In the genomic region with DNA sequence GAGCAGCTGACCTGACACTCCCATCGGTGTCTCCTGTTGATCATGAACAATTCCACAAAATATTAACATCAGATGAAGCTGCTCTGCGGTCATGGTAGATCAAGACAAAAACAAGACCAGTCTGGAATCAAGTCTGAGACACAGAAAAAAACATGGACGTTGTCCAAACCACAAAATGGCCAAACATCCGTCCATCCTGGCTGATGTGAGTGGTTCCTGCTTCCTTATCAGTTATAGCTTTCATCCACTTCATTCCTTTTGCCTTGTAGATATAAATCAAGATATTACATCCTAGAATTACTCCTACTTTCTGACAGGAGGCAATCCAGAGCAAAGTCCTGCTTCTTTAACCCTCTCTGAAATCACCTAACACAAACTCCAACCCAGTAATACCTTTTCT, we compare ENCODE assay signal across 1 cellular context.
TF ChIP-seq lines count a peak whose summit lies in the region.

No MANE protein-coding gene starts in this region.

TF ChIP-seq in endothelial cell of umbilical vein, 7 proteins besides CTCF, POLR2A, EP300 and RAD21:
- TF ChIP-seq GATA2 (IDR thresholded peaks at IDR 0.05; ENCODE audit: insufficient read depth, insufficient read length, low read depth, low read length), result peak; percentile 48
- TF ChIP-seq EZH2 (IDR thresholded peaks at IDR 0.05; ENCODE audit: borderline replicate concordance, low read depth, low read length, severe bottlenecking), result no peak
TF ChIP-seq in endothelial cell of umbilical vein: peak in this region for 1.
